Comparison of ENCODE assay signal across 13 cellular contexts in the genomic region with DNA sequence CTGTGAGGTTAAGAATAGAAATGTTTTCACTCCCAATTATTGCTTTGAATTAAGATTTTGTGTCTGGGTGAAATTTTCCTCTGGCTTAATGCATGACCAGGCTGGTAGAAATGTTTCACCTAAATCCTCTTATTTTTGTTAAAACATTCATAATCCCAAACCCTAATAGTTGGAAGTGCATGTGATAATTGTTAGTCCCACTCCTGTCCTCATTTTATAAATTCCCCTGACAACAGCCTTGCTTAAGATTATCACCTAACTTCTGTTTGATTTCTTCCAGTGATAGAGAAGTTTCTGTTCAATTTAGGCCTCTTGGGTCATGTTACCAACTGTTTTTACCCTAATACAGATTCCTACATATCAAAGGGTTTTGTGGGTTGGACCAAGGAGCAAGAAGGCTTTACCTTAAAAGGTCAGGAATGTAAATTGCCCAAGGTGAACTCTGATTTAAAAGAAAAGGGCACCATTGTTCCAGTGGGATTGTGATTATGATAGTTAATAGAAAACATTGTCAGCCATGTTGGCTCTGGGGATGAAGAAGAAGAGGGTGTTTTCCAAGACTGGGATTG.
DNase-seq lines count a peak whose midpoint lies in the region; ATAC-seq and TF ChIP-seq lines count a peak whose summit lies in the region.
"Had no signal": no experiment of that assay in that cellular context is flagged by ENCODE, and none has a peak within 500 bp of the region (broad histone marks: within the 10 kb centered on the region; RNA-seq: fewer than 3 reads in every experiment).

No MANE protein-coding gene starts in this region.

- H3K4me1 ChIP-seq in skeletal muscle satellite cell (ENCODE audit: control insufficient read depth, insufficient read depth, low read length), result peaks cover 13% of the 10 kb centered on the region

- POLR2A ChIA-PET in RWPE1 (lab: Yijun Ruan, JAX; ENCODE audit: low non-redundant PET), result no interaction called here

- peak overlapping the region; percentile 2 for H3K27ac ChIP-seq in brain microvascular endothelial cell
- H3K27ac ChIP-seq in RWPE1, result no peak overlapping the region
- H3K27ac ChIP-seq: cardiac muscle cell had no signal

- H3K36me3 ChIP-seq in brain microvascular endothelial cell (replicated peaks) (no peaks in the 10 kb centered on the region), skeletal muscle satellite cell (ENCODE audit: insufficient read depth, low read length) (no peaks in the 10 kb centered on the region)
- H3K36me3 ChIP-seq: cardiac muscle cell had no signal

- intact Hi-C loops in Right ventricle myocardium inferior (cut with DNase I), result no loop called here

- H3K9ac ChIP-seq in skeletal muscle satellite cell (ENCODE audit: low read depth, low read length), result peak overlapping the region; percentile 12

- H3K4me3 ChIP-seq in brain microvascular endothelial cell (ENCODE audit: low read depth, low read length), result no peak overlapping the region
- H3K4me3 ChIP-seq in skeletal muscle satellite cell (ENCODE audit: low read length), result no peak overlapping the region
- H3K4me3 ChIP-seq: cardiac muscle cell had no signal

- peak; percentile 11 for DNase-seq in HT1080 (ENCODE audit: low read depth)
- no peak for DNase-seq in brain microvascular endothelial cell
- peak; percentile 41 for DNase-seq in iPS-NIHi7 (ENCODE audit: extremely low spot score)
- DNase-seq in Right ventricle myocardium inferior (ENCODE audit: missing footprints), result no peak
- DNase-seq in ACHN, result no peak
- DNase-seq in RWPE1 (ENCODE audit: low spot score), result no peak
- DNase-seq in stimulated activated naive CD4-positive, alpha-beta T cell (lab: John Stamatoyannopoulos, UW), result no peak
- DNase-seq: activated CD4-positive, alpha-beta T cell treated with anti-CD3 and anti-CD28 coated beads for 4 hours; immature natural killer cell; NCI-H2029; NCI-H446 treated with DMSO at 0.1 percent for 48 hours had no signal

- H3K9me3 ChIP-seq in skeletal muscle satellite cell (replicated peaks; ENCODE audit: low read length), result no peaks in the 10 kb centered on the region

- no peak for TF ChIP-seq CTCF in brain microvascular endothelial cell (IDR thresholded peaks at IDR 0.05; ENCODE audit: low read depth, low read length, missing control alignments)
- TF ChIP-seq CTCF in RWPE1 (conservative IDR thresholded peaks at IDR 0.05; ENCODE audit: low read depth), result no peak

- CTCF ChIA-PET in RWPE1 (lab: Yijun Ruan, JAX), result no interaction called here

- ATAC-seq in Right ventricle myocardium inferior, result no peak

- H3K27me3 ChIP-seq in brain microvascular endothelial cell (replicated peaks), result no peaks in the 10 kb centered on the region
- H3K27me3 ChIP-seq in skeletal muscle satellite cell (ENCODE audit: control insufficient read depth, insufficient read depth, low read length), result peaks cover 14% of the 10 kb centered on the region
- H3K27me3 ChIP-seq: cardiac muscle cell had no signal

- in situ Hi-C loops in brain microvascular endothelial cell (cut with HindIII; ENCODE audit: low pct_ligation_motif_present, low sequenced_read_pairs), result no loop called here
- in situ Hi-C loops in ACHN (cut with HindIII; ENCODE audit: low pct_ligation_motif_present, low pct_unique_long_range_greater_than_20kb, low sequenced_read_pairs), result no loop called here

- no peak overlapping the region for H3K4me2 ChIP-seq in skeletal muscle satellite cell (ENCODE audit: low read length)

Comparison
In these comparisons a context has a peak if more than half of its experiments do, and no peak if none do; other contexts are left out.
1. DNase-seq: peak in HT1080 (single experiment) and iPS-NIHi7 (single experiment); none in brain microvascular endothelial cell (single experiment), Right ventricle myocardium inferior (single experiment), ACHN (single experiment), RWPE1 (single experiment) and stimulated activated naive CD4-positive, alpha-beta T cell (0 of 6).